ENCODE assay signal across 8 cellular contexts in the genomic region with DNA sequence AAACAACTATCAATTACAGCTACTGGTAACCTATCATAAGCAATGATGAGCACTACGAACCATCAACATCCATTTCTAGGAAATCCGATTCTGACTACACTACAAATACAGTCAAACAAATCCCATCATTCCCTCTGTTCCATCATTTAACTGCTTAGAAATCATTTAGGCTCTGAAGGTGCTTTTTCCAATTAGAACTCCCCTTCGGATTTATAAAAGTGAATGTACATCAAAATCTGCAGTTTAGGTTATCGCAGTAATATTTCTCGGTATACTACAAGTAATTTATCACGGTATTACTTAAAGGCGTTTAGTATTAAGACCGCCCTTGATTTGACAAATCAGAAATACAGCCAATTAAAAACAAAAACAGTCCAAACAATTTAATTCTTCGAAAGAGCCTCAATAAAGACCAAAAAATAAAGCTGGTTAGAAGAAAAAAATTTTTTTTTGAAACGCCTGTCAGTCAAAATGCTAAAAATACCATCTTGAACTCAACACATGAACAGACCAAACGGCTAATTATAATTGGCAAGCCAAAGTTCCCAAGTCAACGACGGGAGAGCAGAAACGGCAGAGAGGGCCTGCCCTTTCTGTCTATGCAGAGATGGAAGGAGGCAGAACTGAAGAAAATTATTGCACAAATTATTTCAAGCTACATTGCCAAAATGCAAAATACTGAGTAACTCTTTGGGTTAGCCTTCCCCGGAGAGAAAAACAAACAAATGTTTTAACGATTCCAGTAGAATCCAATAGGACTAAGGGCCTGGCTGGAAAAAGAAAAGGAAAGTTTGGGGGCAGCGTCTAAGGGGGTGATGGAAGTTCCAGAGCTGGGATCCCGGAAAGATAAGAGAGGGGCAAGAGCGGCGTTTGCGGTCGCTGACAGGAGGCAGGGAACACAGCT. TPM values are rescaled to one million over a fixed set of nuclear protein-coding genes. Genes with fewer than 3 reads are reported as not detected.
DNase-seq lines count a peak whose midpoint lies in the region; ATAC-seq, FAIRE-seq and TF ChIP-seq lines count a peak whose summit lies in the region.

No MANE protein-coding gene starts in this region.

- peak; percentile 9 for FAIRE-seq in GM12891 (lab: Jason Lieb, UNC)

- H3K9me3 ChIP-seq in iPS DF 6.9 (ENCODE audit: control insufficient read depth, insufficient read depth, low read length) (no peaks in the 10 kb centered on the region), gastrocnemius medialis (no peaks in the 10 kb centered on the region)

- WGBS in iPS DF 6.9 (ENCODE audit: insufficient coverage, insufficient read length) = no CpG with 5 or more reads among the region's 22 CpGs

- H3K27ac ChIP-seq in ACC112 (ENCODE audit: low read depth, low read length) = peak overlapping the region; percentile 74
- H3K27ac ChIP-seq in iPS DF 6.9 (ENCODE audit: low read length) = no peak overlapping the region
- peak overlapping the region; percentile 88 to 96 (median 92) for H3K27ac ChIP-seq in gastrocnemius medialis

- peak in 1 of 5 experiments; percentile 4 for TF ChIP-seq CTCF in gastrocnemius medialis (IDR thresholded peaks at IDR 0.05 in 4 of 5, conservative IDR thresholded peaks at IDR 0.05 in 1 of 5)

- H3K79me2 ChIP-seq in ACC112 (ENCODE audit: control insufficient read depth, insufficient read depth, low read length, unreplicated experiment) = peaks cover 58% of the 10 kb centered on the region

- H3K36me3 ChIP-seq in ACC112 (ENCODE audit: insufficient read depth, low read length) = no peaks in the 10 kb centered on the region
- no peaks in the 10 kb centered on the region for H3K36me3 ChIP-seq in iPS DF 6.9 (ENCODE audit: control insufficient read depth, insufficient read depth, low read length)
- no peaks in the 10 kb centered on the region for H3K36me3 ChIP-seq in gastrocnemius medialis

- H3K4me3 ChIP-seq in ACC112 (ENCODE audit: low read depth, low read length) (peak overlapping the region; percentile 95), iPS DF 6.9 (ENCODE audit: low read length) (peak overlapping the region; percentile 68; the same call in 1 of the 2 replicates), gastrocnemius medialis (peak overlapping the region; percentile 65 to 85 (median 80))

- H3K27me3 ChIP-seq in ACC112 (ENCODE audit: insufficient read depth, low read length) = no peaks in the 10 kb centered on the region
- no peaks in the 10 kb centered on the region for H3K27me3 ChIP-seq in iPS DF 6.9 (ENCODE audit: control insufficient read depth, insufficient read depth, low read length)
- no peaks in the 10 kb centered on the region for H3K27me3 ChIP-seq in gastrocnemius medialis

- H3K4me1 ChIP-seq in ACC112 (ENCODE audit: control insufficient read depth, insufficient read depth, low read length, unreplicated experiment) (peaks cover 26% of the 10 kb centered on the region), iPS DF 6.9 (ENCODE audit: control insufficient read depth, insufficient read depth, low read length) (peaks cover 3% of the 10 kb centered on the region; the same call in 1 of the 2 replicates), gastrocnemius medialis (peaks cover 40 to 42% of the 10 kb centered on the region in 2 donors)

- ATAC-seq in gastrocnemius medialis = peak; percentile 35 to 54

- intact Hi-C loops in gastrocnemius medialis (cut with DNase I; ENCODE audit: low total_unique reads) = loop anchor here (5.0 to 10.0 kb wide), 2 partner anchors 176 to 423 kb away; a partner anchor contains a TSS

- no peak for TF ChIP-seq POLR2A in GM12891 (IDR thresholded peaks at IDR 0.05; ENCODE audit: low read depth, low read length)
- peak; percentile 28 to 39 for TF ChIP-seq POLR2A in gastrocnemius medialis (IDR thresholded peaks at IDR 0.05)

- no peak for DNase-seq in GM12891 (ENCODE audit: insufficient read length, low spot score)
- peak; percentile 21 to 37 for DNase-seq in NCI-H446 (lab: John Stamatoyannopoulos, UW)
- peak; percentile 20 for DNase-seq in amniotic stem cell (lab: John Stamatoyannopoulos, UW)
- no peak for DNase-seq in iPS DF 6.9 (ENCODE audit: low read depth, low spot score)
- peak in 1 of 2 donors; percentile 18 for DNase-seq in gastrocnemius medialis
- no peak for DNase-seq in COLO829 (ENCODE audit: low spot score)
- no peak for DNase-seq in activated CD8-positive, alpha-beta memory T cell treated with anti-CD3 and anti-CD28 coated beads, Interleukin-2, amount 50 U/mL, for 48 hours

- H2AFZ ChIP-seq in ACC112 (ENCODE audit: low read length, unreplicated experiment) = peak overlapping the region; percentile 88

- in situ Hi-C loops in gastrocnemius medialis (cut with MboI; ENCODE audit: low sequenced_read_pairs in 4 of 4) = no loop called here

TF ChIP-seq in GM12891, 5 proteins besides CTCF, POLR2A, EP300 and RAD21:
- TF ChIP-seq SPI1 (IDR thresholded peaks at IDR 0.05; ENCODE audit: low read depth, low read length) (no peak), POU2F2 (IDR thresholded peaks at IDR 0.05; ENCODE audit: low read depth, low read length) (no peak), TAF1 (IDR thresholded peaks at IDR 0.05; ENCODE audit: low read depth, low read length) (no peak; the same call in 1 of the 2 replicates), PAX5 (IDR thresholded peaks at IDR 0.05; ENCODE audit: insufficient read depth, low read length, severe bottlenecking) (no peak), POLR2AphosphoS5 (IDR thresholded peaks at IDR 0.05; ENCODE audit: low read depth, low read length) (no peak)
TF ChIP-seq in GM12891: peak in this region for 0.

RNA-seq across cellular contexts. Expression of a gene that starts 1.2 kb away (rescaled TPM):
- polyA plus RNA-seq in GM12891 (2012; ENCODE audit: low read depth, missing spikeins) = 6.4 TPM
- total RNA-seq in gastrocnemius medialis = 10 to 100 TPM in 2 of 4 donors, 1 to 10 TPM in 2; 7.9 to 12.4 (median 9.8) TPM

Comparison
In these comparisons a context has a peak if more than half of its experiments do, and no peak if none do; other contexts are left out.
1. DNase-seq: peak in NCI-H446 (2 of 2) and amniotic stem cell (single experiment); none in GM12891 (single experiment), iPS DF 6.9 (single experiment), COLO829 (single experiment) and activated CD8-positive, alpha-beta memory T cell treated with anti-CD3 and anti-CD28 coated beads, Interleukin-2, amount 50 U/mL, for 48 hours (single experiment).
2. Peak in every context shown above with its lines, with median percentiles within 50 percentile points of each other: H3K4me3 ChIP-seq.